9 cellular contexts compared by ENCODE assay signal in genomic region chrX:15242899-15243555, GRCh38. TPM values are rescaled to one million over a fixed set of nuclear protein-coding genes. Genes with fewer than 3 reads are reported as not detected.
DNase-seq lines count a peak whose midpoint lies in the region; ATAC-seq and TF ChIP-seq lines count a peak whose summit lies in the region.
"Had no signal": no experiment of that assay in that cellular context is flagged by ENCODE, and none has a peak within 500 bp of the region (broad histone marks: within the 10 kb centered on the region; RNA-seq: fewer than 3 reads in every experiment).

No MANE protein-coding gene starts in this region.

- H3K4me1 Mint-ChIP-seq in brain, result no peaks in the 10 kb centered on the region

- H3K27me3 Mint-ChIP-seq in brain, result no peaks in the 10 kb centered on the region

- peak; percentile 75 to 78 for TF ChIP-seq CTCF in brain (conservative IDR thresholded peaks at IDR 0.05)

- H3K4me3 Mint-ChIP-seq in brain, result no peak overlapping the region

- H3K36me3 Mint-ChIP-seq in brain, result no peaks in the 10 kb centered on the region
- H3K36me3 Mint-ChIP-seq: activated naive CD4-positive, alpha-beta T cell treated with anti-CD3 and anti-CD28 coated beads, Interleukin-2, amount 50 U/mL, for 72 hours had no signal

- no peak for ATAC-seq in stimulated activated naive CD8-positive, alpha-beta T cell treated with anti-CD3 and anti-CD28 coated beads, Interleukin-15, Interleukin-2, amounts not matched to agents 100 U/mL and 50 U/mL, for 24 hours
- ATAC-seq in HG02571 (IDR thresholded peaks at IDR 0.05; ENCODE audit: unreplicated experiment), result no peak

- H3K27ac Mint-ChIP-seq in brain, result no peak overlapping the region
- H3K27ac Mint-ChIP-seq: activated naive CD4-positive, alpha-beta T cell treated with anti-CD3 and anti-CD28 coated beads, Interleukin-2, amount 50 U/mL, for 72 hours had no signal

- DNase-seq in NCI-H2196 (lab: John Stamatoyannopoulos, UW; ENCODE audit: unreplicated experiment), result peak; percentile 39
- DNase-seq in NCI-H2196 treated with DMSO at 0.1 percent for 48 hours (lab: John Stamatoyannopoulos, UW; ENCODE audit: unreplicated experiment), result no peak
- peak; percentile 18 for DNase-seq in Jurkat, Clone E6-1 (ENCODE audit: low read depth, low spot score)
- peak; percentile 40 for DNase-seq in RPMI8226
- peak; percentile 54 for DNase-seq in kidney tubule cell (ENCODE audit: low spot score)
- DNase-seq in stimulated activated naive CD8-positive, alpha-beta T cell treated with anti-CD3 and anti-CD28 coated beads, Interleukin-15, Interleukin-2, amounts not matched to agents 100 U/mL and 50 U/mL, for 24 hours, result peak; percentile 31

- no peaks in the 10 kb centered on the region for H3K9me3 Mint-ChIP-seq in brain
- H3K9me3 Mint-ChIP-seq: activated naive CD4-positive, alpha-beta T cell treated with anti-CD3 and anti-CD28 coated beads, Interleukin-2, amount 50 U/mL, for 72 hours had no signal

- H3K4me3 ChIP-seq in Jurkat, Clone E6-1 (ENCODE audit: low read length), result no peak overlapping the region

RNA-seq across cellular contexts. Expression of gene ASB9, which starts 26.9 kb away (rescaled TPM):
- not detected for polyA plus RNA-seq in Jurkat, Clone E6-1 (2012; ENCODE audit: insufficient read depth, insufficient read length)
- polyA plus RNA-seq in brain (ENCODE audit: insufficient read depth, low read depth, low replicate concordance), result 2.0 TPM
